ENCODE assay signal across 25 cellular contexts in the genomic region with DNA sequence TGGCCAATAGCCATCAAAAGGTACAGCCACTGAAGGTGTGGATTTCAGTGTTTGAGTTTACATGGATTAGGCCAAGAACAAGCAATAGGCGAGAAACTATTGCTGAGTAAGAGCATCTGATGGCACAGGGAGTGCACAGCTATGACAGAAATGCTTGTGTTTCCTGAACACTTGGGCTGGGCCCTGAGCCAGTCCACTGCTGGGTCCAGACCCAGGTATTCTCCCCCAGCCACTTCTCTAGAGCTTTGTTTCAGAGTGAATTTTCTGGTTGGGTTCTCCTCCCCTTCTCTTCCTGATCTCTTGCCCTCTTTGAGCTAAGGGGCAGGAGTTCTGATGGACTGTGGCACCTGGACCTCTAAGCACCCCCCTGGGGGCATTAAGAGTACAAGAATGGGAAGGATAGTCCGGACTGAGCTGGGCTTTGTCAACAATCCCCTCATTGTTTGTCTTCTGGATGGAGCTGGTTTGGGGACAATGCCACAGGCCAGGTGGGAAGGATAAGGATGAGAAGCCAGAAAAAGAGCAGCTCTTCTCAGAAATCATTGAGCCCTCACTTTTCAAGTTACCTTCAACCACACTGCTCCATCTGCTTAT. TPM values are rescaled to one million over a fixed set of nuclear protein-coding genes. Genes with fewer than 3 reads are reported as not detected.
"Had no signal": no experiment of that assay in that cellular context is flagged by ENCODE, and none has a peak within 500 bp of the region (broad histone marks: within the 10 kb centered on the region; RNA-seq: fewer than 3 reads in every experiment).

No MANE protein-coding gene starts in this region.

- H3K27ac ChIP-seq: ascending aorta, body of pancreas, KMS-11, VCaP had no signal

- H3K27me3 ChIP-seq: ascending aorta, MG63 had no signal

- H3K36me3 ChIP-seq: ascending aorta had no signal

- H3K4me2 ChIP-seq: KMS-11 had no signal

- H3K4me3 Mint-ChIP-seq: activated CD4-positive, alpha-beta memory T cell treated with anti-CD3 and anti-CD28 coated beads for 36 hours; activated CD4-positive, alpha-beta T cell treated with anti-CD3 and anti-CD28 coated beads, Interleukin-2, amount 10 ng/mL, durations not matched to agents 7 days and 5 days; activated naive CD8-positive, alpha-beta T cell treated with anti-CD3 and anti-CD28 coated beads, Interleukin-2, amount 50 U/mL, for 24 hours; activated T-cell treated with anti-CD3 and anti-CD28 coated beads, Interleukin-2, amount 50 U/mL, for 4 hours; T-helper 17 cell had no signal

- H3K9me3 Mint-ChIP-seq: activated CD4-positive, alpha-beta memory T cell treated with anti-CD3 and anti-CD28 coated beads for 36 hours; activated CD4-positive, alpha-beta T cell treated with anti-CD3 and anti-CD28 coated beads, Interleukin-2, amount 10 ng/mL, durations not matched to agents 7 days and 5 days; activated naive CD4-positive, alpha-beta T cell treated with anti-CD3 and anti-CD28 coated beads, Interleukin-2, amount 50 U/mL, for 72 hours; activated naive CD8-positive, alpha-beta T cell treated with anti-CD3 and anti-CD28 coated beads, Interleukin-2, amount 50 U/mL, for 24 hours; activated T-cell treated with anti-CD3 and anti-CD28 coated beads, Interleukin-2, amount 50 U/mL, for 4 hours had no signal

- H3K4me1 ChIP-seq: ascending aorta, body of pancreas had no signal

- H3K27ac Mint-ChIP-seq: activated CD4-positive, alpha-beta memory T cell treated with anti-CD3 and anti-CD28 coated beads for 36 hours; activated CD4-positive, alpha-beta T cell treated with anti-CD3 and anti-CD28 coated beads, Interleukin-2, amount 10 ng/mL, durations not matched to agents 7 days and 5 days; activated naive CD4-positive, alpha-beta T cell treated with anti-CD3 and anti-CD28 coated beads, Interleukin-2, amount 50 U/mL, for 72 hours; activated naive CD8-positive, alpha-beta T cell treated with anti-CD3 and anti-CD28 coated beads, Interleukin-2, amount 50 U/mL, for 24 hours; T-helper 17 cell had no signal

- DNase-seq: activated CD4-positive, alpha-beta memory T cell treated with anti-CD3 and anti-CD28 coated beads for 36 hours; activated CD4-positive, alpha-beta T cell treated with anti-CD3 and anti-CD28 coated beads, Interleukin-2, amount 10 ng/mL, durations not matched to agents 7 days and 5 days; activated CD4-positive, CD25-positive, alpha-beta regulatory T cell; activated CD8-positive, alpha-beta memory T cell treated with anti-CD3 and anti-CD28 coated beads for 24 hours; activated effector memory CD4-positive, alpha-beta T cell treated with anti-CD3 and anti-CD28 coated beads, Interleukin-2, amount 50 U/mL, for 16 hours; activated naive CD4-positive, alpha-beta T cell treated with Interleukin-2 at 50 U/mL for 16 hours; activated naive CD8-positive, alpha-beta T cell treated with anti-CD3 and anti-CD28 coated beads, Interleukin-2, amount 50 U/mL, for 24 hours; activated T-cell treated with anti-CD3 and anti-CD28 coated beads, Interleukin-2, amount 50 U/mL, for 4 hours; amniotic stem cell; body of pancreas; MG63; MV-4-11; NCI-H1417 treated with DMSO at 0.1 percent for 48 hours; NCI-H1694 treated with DMSO at 0.1 percent for 48 hours; NCI-H2029 treated with DMSO at 0.1 percent for 48 hours; NCI-H345; NCI-H510A; PC-3; SHP77 treated with DMSO at 0.1 percent for 48 hours; T-helper 17 cell; T1000 had no signal

- H3K36me3 Mint-ChIP-seq: activated CD4-positive, alpha-beta memory T cell treated with anti-CD3 and anti-CD28 coated beads for 36 hours; activated naive CD4-positive, alpha-beta T cell treated with anti-CD3 and anti-CD28 coated beads, Interleukin-2, amount 50 U/mL, for 72 hours had no signal

- H3K9me3 ChIP-seq: ascending aorta, body of pancreas, MG63 had no signal

- H3K4me3 ChIP-seq: ascending aorta, body of pancreas, MG63 had no signal

- H3K9ac ChIP-seq: KMS-11 had no signal

RNA-seq across cellular contexts. Expression of a gene that starts 8.3 kb away (rescaled TPM):
- total RNA-seq: activated CD4-positive, alpha-beta memory T cell treated with anti-CD3 and anti-CD28 coated beads for 36 hours; activated CD4-positive, alpha-beta T cell treated with anti-CD3 and anti-CD28 coated beads, Interleukin-2, amount 10 ng/mL, durations not matched to agents 7 days and 5 days; activated naive CD4-positive, alpha-beta T cell treated with anti-CD3 and anti-CD28 coated beads, Interleukin-2, amount 50 U/mL, for 72 hours; activated T-cell treated with anti-CD3 and anti-CD28 coated beads, Interleukin-2, amount 50 U/mL, for 4 hours; ascending aorta; body of pancreas; T-helper 17 cell had no signal

RNA-seq across cellular contexts. Expression of a gene that starts 12.4 kb away (rescaled TPM):
- total RNA-seq: activated CD4-positive, alpha-beta T cell treated with anti-CD3 and anti-CD28 coated beads, Interleukin-2, amount 10 ng/mL, durations not matched to agents 7 days and 5 days; body of pancreas; T-helper 17 cell had no signal

RNA-seq across cellular contexts. Expression of a gene that starts 13.0 kb away (rescaled TPM):
- total RNA-seq: activated CD4-positive, alpha-beta memory T cell treated with anti-CD3 and anti-CD28 coated beads for 36 hours; activated CD4-positive, alpha-beta T cell treated with anti-CD3 and anti-CD28 coated beads, Interleukin-2, amount 10 ng/mL, durations not matched to agents 7 days and 5 days; activated naive CD4-positive, alpha-beta T cell treated with anti-CD3 and anti-CD28 coated beads, Interleukin-2, amount 50 U/mL, for 72 hours; activated T-cell treated with anti-CD3 and anti-CD28 coated beads, Interleukin-2, amount 50 U/mL, for 4 hours; body of pancreas; T-helper 17 cell had no signal

RNA-seq across cellular contexts. Expression of a gene that starts 32.4 kb away (rescaled TPM):
- total RNA-seq: activated CD4-positive, alpha-beta memory T cell treated with anti-CD3 and anti-CD28 coated beads for 36 hours; activated CD4-positive, alpha-beta T cell treated with anti-CD3 and anti-CD28 coated beads, Interleukin-2, amount 10 ng/mL, durations not matched to agents 7 days and 5 days; activated naive CD4-positive, alpha-beta T cell treated with anti-CD3 and anti-CD28 coated beads, Interleukin-2, amount 50 U/mL, for 72 hours; activated T-cell treated with anti-CD3 and anti-CD28 coated beads, Interleukin-2, amount 50 U/mL, for 4 hours; body of pancreas; T-helper 17 cell had no signal

RNA-seq across cellular contexts. Expression of a gene that starts 41.2 kb away (rescaled TPM):
- total RNA-seq: activated CD4-positive, alpha-beta memory T cell treated with anti-CD3 and anti-CD28 coated beads for 36 hours; activated CD4-positive, alpha-beta T cell treated with anti-CD3 and anti-CD28 coated beads, Interleukin-2, amount 10 ng/mL, durations not matched to agents 7 days and 5 days; activated naive CD4-positive, alpha-beta T cell treated with anti-CD3 and anti-CD28 coated beads, Interleukin-2, amount 50 U/mL, for 72 hours; activated T-cell treated with anti-CD3 and anti-CD28 coated beads, Interleukin-2, amount 50 U/mL, for 4 hours; body of pancreas; T-helper 17 cell had no signal
